ENCODE assay signal across 24 cellular contexts in genomic region chr12:62335057-62335456, GRCh38.
"Had no signal": no experiment of that assay in that cellular context is flagged by ENCODE, and none has a peak within 500 bp of the region (broad histone marks: within the 10 kb centered on the region; RNA-seq: fewer than 3 reads in every experiment).

No MANE protein-coding gene starts in this region.

- H3K4me3 Mint-ChIP-seq: naive B cell; neural crest cell; stimulated activated effector memory CD8-positive, alpha-beta T cell treated with anti-CD3 and anti-CD28 coated beads, Interleukin-12 subunit alpha, Interleukin-12 subunit beta, amount 100 ng/mL, for 72 hours; stimulated activated naive CD8-positive, alpha-beta T cell treated with anti-CD3 and anti-CD28 coated beads, Interleukin-15, Interleukin-2, amounts not matched to agents 100 ng/mL and 50 ng/mL, for 24 hours had no signal

- H3K4me3 ChIP-seq: colonic mucosa, esophagus squamous epithelium, gastroesophageal sphincter, left ventricle myocardium inferior, lung, ovary, right lobe of liver, testis, tibial nerve, upper lobe of right lung, vagina had no signal

- H3K27ac Mint-ChIP-seq: progenitor cell of endocrine pancreas; stimulated activated naive CD8-positive, alpha-beta T cell treated with anti-CD3 and anti-CD28 coated beads, Interleukin-15, Interleukin-2, amounts not matched to agents 100 ng/mL and 50 ng/mL, for 24 hours had no signal

- H3K4me1 Mint-ChIP-seq: neural crest cell had no signal

- H3K27me3 Mint-ChIP-seq: naive B cell; progenitor cell of endocrine pancreas; stimulated activated naive CD8-positive, alpha-beta T cell treated with anti-CD3 and anti-CD28 coated beads, Interleukin-15, Interleukin-2, amounts not matched to agents 100 ng/mL and 50 ng/mL, for 24 hours had no signal

- H3K27ac ChIP-seq: colonic mucosa, esophagus squamous epithelium, gastroesophageal sphincter, left ventricle myocardium inferior, ovary, right lobe of liver, testis, tibial nerve, upper lobe of right lung, vagina had no signal

- H3K4me1 ChIP-seq: colonic mucosa, esophagus squamous epithelium, right lobe of liver, testis, tibial nerve, upper lobe of right lung had no signal

- ATAC-seq: gastroesophageal sphincter; stimulated activated effector memory CD8-positive, alpha-beta T cell treated with anti-CD3 and anti-CD28 coated beads, Interleukin-12 subunit alpha, Interleukin-12 subunit beta, amount 100 ng/mL, for 72 hours had no signal

- DNase-seq: colonic mucosa; dermis blood vessel endothelial cell; esophagus squamous epithelium; foreskin fibroblast; glutamatergic neuron; left ventricle myocardium inferior; mesendoderm; naive B cell; nucleus accumbens; ovary; right lobe of liver; stimulated activated CD4-positive, alpha-beta T cell treated with anti-CD3 and anti-CD28 coated beads, Interleukin-4, amount 100 ng/mL, for 1 hour; stimulated activated CD8-positive, alpha-beta memory T cell treated with anti-CD3 and anti-CD28 coated beads, Interleukin-4, amount 100 ng/mL, for 48 hours; testis; upper lobe of right lung had no signal

- H3K9me3 ChIP-seq: colonic mucosa, ovary, right lobe of liver, testis, vagina had no signal

- H3K27me3 ChIP-seq: colonic mucosa, esophagus squamous epithelium, gastroesophageal sphincter, ovary, right lobe of liver, testis, tibial nerve, upper lobe of right lung, vagina had no signal

- FAIRE-seq: keratinocyte had no signal

- H3K36me3 ChIP-seq: colonic mucosa, ovary, right lobe of liver, vagina had no signal
